In genomic region chr20:31722388-31723281, GRCh38 we compare ENCODE assay signal across 8 cellular contexts. TPM values are rescaled to one million over a fixed set of nuclear protein-coding genes. Genes with fewer than 3 reads are reported as not detected.
DNase-seq lines count a peak whose midpoint lies in the region; ATAC-seq and TF ChIP-seq lines count a peak whose summit lies in the region.

TSS of gene BCL2L1 (minus strand) at chr20:31722868. CDS start at chr20:31722218, 650 bp downstream.

- POLR2A ChIA-PET in AG04450 (lab: Yijun Ruan, JAX) = interaction anchor here (0.6 to 3.1 kb wide), 15 partner anchors 9 to 483 kb away, joined by 3 to 60 read pairs (median 6); partner anchors contain the start of gene TPX2

- H3K4me3 ChIP-seq in AG04450 (ENCODE audit: low read depth, low read length) = peak within 1 kb of the TSS; percentile 84
- H3K4me3 ChIP-seq in Karpas-422 (ENCODE audit: low read length) = peak within 1 kb of the TSS; percentile 86
- peak within 1 kb of the TSS; percentile 79 for H3K4me3 ChIP-seq in fibroblast of pulmonary artery (replicated peaks; ENCODE audit: low read depth, low read length)

- H3K36me3 Mint-ChIP-seq in nephron (ENCODE audit: low read depth) = peaks cover 37% of the 10 kb centered on the region

- peak within 1 kb of the TSS; percentile 99 for H3K27ac Mint-ChIP-seq in nephron
- peak within 1 kb of the TSS; percentile 97 to 99 for H3K27ac Mint-ChIP-seq in stimulated activated naive CD8-positive, alpha-beta T cell treated with anti-CD3 and anti-CD28 coated beads, Interleukin-15, amount 100 ng/mL, for 72 hours

- H3K4me3 Mint-ChIP-seq in nephron = peak within 1 kb of the TSS; percentile 94 to 97 (median 95)
- peak within 1 kb of the TSS; percentile 91 to 99 for H3K4me3 Mint-ChIP-seq in stimulated activated naive CD8-positive, alpha-beta T cell treated with anti-CD3 and anti-CD28 coated beads, Interleukin-15, amount 100 ng/mL, for 72 hours

- H3K4me1 ChIP-seq in Karpas-422 (ENCODE audit: low read length) = peaks cover 46% of the 10 kb centered on the region

- peak; percentile 72 for TF ChIP-seq POLR2A in Raji (IDR thresholded peaks at IDR 0.05; ENCODE audit: insufficient read depth, low read depth, low read length)

- peaks cover 3% of the 10 kb centered on the region for H3K27me3 Mint-ChIP-seq in nephron (ENCODE audit: low read depth)
- no peaks in the 10 kb centered on the region for H3K27me3 Mint-ChIP-seq in stimulated activated naive CD8-positive, alpha-beta T cell treated with anti-CD3 and anti-CD28 coated beads, Interleukin-15, amount 100 ng/mL, for 72 hours

- H3K27me3 ChIP-seq in AG04450 (ENCODE audit: control insufficient read depth, insufficient read depth, low read length) (no peaks in the 10 kb centered on the region), Karpas-422 (ENCODE audit: low read length) (no peaks in the 10 kb centered on the region)

- peak within 1 kb of the TSS; percentile 97 for H3K9ac ChIP-seq in Karpas-422 (ENCODE audit: low read length)

- H3K27ac ChIP-seq in AG04450 (ENCODE audit: low read depth, low read length) (peak within 1 kb of the TSS; percentile 98), Karpas-422 (ENCODE audit: low read length) (peak within 1 kb of the TSS; percentile 94)

- no peaks in the 10 kb centered on the region for H4K20me1 ChIP-seq in Karpas-422 (ENCODE audit: insufficient read depth, low read depth, low read length)

- TF ChIP-seq CTCF in AG04450 (IDR thresholded peaks at IDR 0.05; ENCODE audit: low read depth, low read length) (peak; percentile 88), fibroblast of pulmonary artery (IDR thresholded peaks at IDR 0.05; ENCODE audit: low read length, missing control alignments) (peak; percentile 82), nephron (IDR thresholded peaks at IDR 0.05; ENCODE audit: unreplicated experiment in 3 of 3) (peak; percentile 61 to 77 (median 69))

- peaks cover 52% of the 10 kb centered on the region for H3K79me2 ChIP-seq in Karpas-422 (ENCODE audit: low read length)

- peak; percentile 57 for DNase-seq in AG04450 (ENCODE audit: low read depth, low spot score)
- DNase-seq in Karpas-422 = peak; percentile 89
- peak; percentile 56 for DNase-seq in activated effector memory CD4-positive, alpha-beta T cell treated with Interleukin-2 at 50 U/mL for 16 hours
- peak; percentile 87 for DNase-seq in fibroblast of pulmonary artery (ENCODE audit: low read depth)
- DNase-seq in stimulated activated naive CD8-positive, alpha-beta T cell treated with anti-CD3 and anti-CD28 coated beads, Interleukin-15, amount 100 ng/mL, for 72 hours = peak; percentile 82 to 89

- ATAC-seq in GM18868 (IDR thresholded peaks at IDR 0.05; ENCODE audit: unreplicated experiment) = peak; percentile 23
- ATAC-seq in stimulated activated naive CD8-positive, alpha-beta T cell treated with anti-CD3 and anti-CD28 coated beads, Interleukin-15, amount 100 ng/mL, for 72 hours = peak; percentile 56

- peak within 1 kb of the TSS; percentile 94 for H3K4me2 ChIP-seq in Karpas-422 (ENCODE audit: low read depth, low read length, poor library complexity, severe bottlenecking)

- peaks cover 9% of the 10 kb centered on the region; the same call in 1 of the 2 replicates for H3K36me3 ChIP-seq in Karpas-422 (ENCODE audit: insufficient read depth, low read length)

- H3K9me3 ChIP-seq in AG04450 (ENCODE audit: control insufficient read depth, insufficient read depth, low read length) (no peaks in the 10 kb centered on the region; the same call in 1 of the 2 replicates), Karpas-422 (ENCODE audit: low read length) (no peaks in the 10 kb centered on the region)

- H3K9me3 Mint-ChIP-seq in nephron = no peaks in the 10 kb centered on the region
- no peaks in the 10 kb centered on the region for H3K9me3 Mint-ChIP-seq in stimulated activated naive CD8-positive, alpha-beta T cell treated with anti-CD3 and anti-CD28 coated beads, Interleukin-15, amount 100 ng/mL, for 72 hours

- peaks cover 53% of the 10 kb centered on the region for H3K4me1 Mint-ChIP-seq in nephron
- peaks cover 14% of the 10 kb centered on the region for H3K4me1 Mint-ChIP-seq in stimulated activated naive CD8-positive, alpha-beta T cell treated with anti-CD3 and anti-CD28 coated beads, Interleukin-15, amount 100 ng/mL, for 72 hours

- H3K9me2 ChIP-seq in Karpas-422 (replicated peaks; ENCODE audit: insufficient read depth, low read length) = no peaks in the 10 kb centered on the region

- peak within 1 kb of the TSS; percentile 79; the same call in 1 of the 2 replicates for H2AFZ ChIP-seq in Karpas-422 (ENCODE audit: low read length)

- CTCF ChIA-PET in AG04450 (lab: Charles Lee) = interaction anchor here (0.7 to 4.6 kb wide), 33 partner anchors 11 to 171 kb away, joined by 3 to 380 read pairs (median 12); partner anchors contain the start of gene TPX2

RNA-seq across cellular contexts. Expression of gene BCL2L1, which starts in this region (rescaled TPM):
- polyA plus RNA-seq in AG04450 (2011; rRNA removed) = 57.5 and 58.6 TPM in 2 replicates
- 37.9 and 48.8 TPM in 2 replicates for polyA minus RNA-seq in AG04450 (2011; rRNA and poly(A)+ RNA removed)
- 41.0 and 56.1 TPM in 2 replicates for total RNA-seq in Karpas-422 (2014; rRNA removed; shearing (Covaris generic); ENCODE audit: low replicate concordance)

Comparison
In these comparisons a context has a peak if more than half of its experiments do, and no peak if none do; other contexts are left out.
1. Peak in every context shown above with its lines: DNase-seq, ATAC-seq, H3K4me3 ChIP-seq and H3K27ac ChIP-seq.